ENCODE assay signal across 1 cellular context in the genomic region with DNA sequence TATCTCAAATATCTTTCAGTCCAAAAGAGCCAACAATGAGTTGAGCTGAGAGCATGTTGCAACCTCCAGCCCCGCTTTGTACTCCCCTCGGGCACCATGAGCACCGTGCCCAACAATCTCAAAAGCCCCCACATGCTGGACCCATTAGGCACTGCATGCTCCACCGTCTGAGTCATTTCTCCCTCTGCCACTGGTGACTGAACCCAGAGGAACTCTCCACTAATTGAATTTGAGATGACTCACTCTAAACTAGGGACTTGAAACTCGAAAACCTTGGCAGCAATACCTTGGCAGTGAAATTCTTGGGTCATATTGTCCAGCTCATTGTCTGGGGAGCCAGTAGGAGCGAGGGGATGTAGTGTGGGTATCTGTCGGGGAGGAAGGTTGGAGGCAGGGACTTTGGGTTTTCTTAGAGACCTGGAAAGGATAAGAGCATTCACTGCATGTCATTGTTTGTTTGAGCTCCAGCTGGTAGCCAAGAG.
TF ChIP-seq lines count a peak whose summit lies in the region.

No MANE protein-coding gene starts in this region.

TF ChIP-seq in HEK293, 187 proteins besides CTCF, POLR2A, EP300 and RAD21 (continued from another document and continues in another):
- peak; percentile 50; the same call in 1 of the 2 replicates for TF ChIP-seq GLIS2 (tag by site-specific recombination; IDR thresholded peaks at IDR 0.05)
- TF ChIP-seq SCRT2 (tag by site-specific recombination; IDR thresholded peaks at IDR 0.05) = peak; percentile 31; the same call in 1 of the 2 replicates
- no peak for TF ChIP-seq HOXD13 (CRISPR knock-in tag; IDR thresholded peaks at IDR 0.05; ENCODE audit: borderline replicate concordance)
- no peak for TF ChIP-seq ZNF707 (tag by site-specific recombination; IDR thresholded peaks at IDR 0.05)
- no peak for TF ChIP-seq ZNF2 (tag by site-specific recombination; IDR thresholded peaks at IDR 0.05)
- TF ChIP-seq EGR2 (tag by site-specific recombination; IDR thresholded peaks at IDR 0.05; ENCODE audit: low read depth) = no peak
- TF ChIP-seq, protein P1, sequence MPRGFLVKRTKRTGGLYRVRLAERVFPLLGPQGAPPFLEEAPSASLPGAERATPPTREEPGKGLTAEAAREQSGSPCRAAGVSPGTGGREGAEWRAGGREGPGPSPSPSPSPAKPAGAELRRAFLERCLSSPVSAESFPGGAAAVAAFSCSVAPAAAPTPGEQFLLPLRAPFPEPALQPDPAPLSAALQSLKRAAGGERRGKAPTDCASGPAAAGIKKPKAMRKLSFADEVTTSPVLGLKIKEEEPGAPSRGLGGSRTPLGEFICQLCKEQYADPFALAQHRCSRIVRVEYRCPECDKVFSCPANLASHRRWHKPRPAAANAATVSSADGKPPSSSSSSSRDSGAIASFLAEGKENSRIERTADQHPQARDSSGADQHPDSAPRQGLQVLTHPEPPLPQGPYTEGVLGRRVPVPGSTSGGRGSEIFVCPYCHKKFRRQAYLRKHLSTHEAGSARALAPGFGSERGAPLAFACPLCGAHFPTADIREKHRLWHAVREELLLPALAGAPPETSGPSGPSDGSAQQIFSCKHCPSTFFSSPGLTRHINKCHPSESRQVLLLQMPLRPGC (tag by site-specific recombination; IDR thresholded peaks at IDR 0.05) = peak; percentile 62; the same call in 1 of the 2 replicates
- TF ChIP-seq ZNF501 (tag by site-specific recombination; IDR thresholded peaks at IDR 0.05) = no peak
- peak; percentile 77 for TF ChIP-seq ZNF366 (tag by site-specific recombination; conservative IDR thresholded peaks at IDR 0.05)
- no peak for TF ChIP-seq REPIN1 (tag by site-specific recombination; IDR thresholded peaks at IDR 0.05; ENCODE audit: low read depth)
- TF ChIP-seq ZNF610 (tag by site-specific recombination; IDR thresholded peaks at IDR 0.05; ENCODE audit: borderline replicate concordance) = no peak
- TF ChIP-seq, protein P2, sequence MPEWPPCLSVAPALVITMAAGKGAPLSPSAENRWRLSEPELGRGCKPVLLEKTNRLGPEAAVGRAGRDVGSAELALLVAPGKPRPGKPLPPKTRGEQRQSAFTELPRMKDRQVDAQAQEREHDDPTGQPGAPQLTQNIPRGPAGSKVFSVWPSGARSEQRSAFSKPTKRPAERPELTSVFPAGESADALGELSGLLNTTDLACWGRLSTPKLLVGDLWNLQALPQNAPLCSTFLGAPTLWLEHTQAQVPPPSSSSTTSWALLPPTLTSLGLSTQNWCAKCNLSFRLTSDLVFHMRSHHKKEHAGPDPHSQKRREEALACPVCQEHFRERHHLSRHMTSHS (tag by site-specific recombination; IDR thresholded peaks at IDR 0.05) = no peak
- peak; percentile 92 for TF ChIP-seq ZNF660 (tag by site-specific recombination; IDR thresholded peaks at IDR 0.05)
- TF ChIP-seq ZFP3 (tag by site-specific recombination; IDR thresholded peaks at IDR 0.05; ENCODE audit: low read depth) = no peak
- TF ChIP-seq KLF16 (tag by site-specific recombination; IDR thresholded peaks at IDR 0.05) = no peak
- TF ChIP-seq KLF7 (tag by site-specific recombination; IDR thresholded peaks at IDR 0.05; ENCODE audit: borderline replicate concordance) = no peak
- TF ChIP-seq TRIM28 (IDR thresholded peaks at IDR 0.05; ENCODE audit: borderline replicate concordance, low read length) = no peak
- TF ChIP-seq, protein P3, sequence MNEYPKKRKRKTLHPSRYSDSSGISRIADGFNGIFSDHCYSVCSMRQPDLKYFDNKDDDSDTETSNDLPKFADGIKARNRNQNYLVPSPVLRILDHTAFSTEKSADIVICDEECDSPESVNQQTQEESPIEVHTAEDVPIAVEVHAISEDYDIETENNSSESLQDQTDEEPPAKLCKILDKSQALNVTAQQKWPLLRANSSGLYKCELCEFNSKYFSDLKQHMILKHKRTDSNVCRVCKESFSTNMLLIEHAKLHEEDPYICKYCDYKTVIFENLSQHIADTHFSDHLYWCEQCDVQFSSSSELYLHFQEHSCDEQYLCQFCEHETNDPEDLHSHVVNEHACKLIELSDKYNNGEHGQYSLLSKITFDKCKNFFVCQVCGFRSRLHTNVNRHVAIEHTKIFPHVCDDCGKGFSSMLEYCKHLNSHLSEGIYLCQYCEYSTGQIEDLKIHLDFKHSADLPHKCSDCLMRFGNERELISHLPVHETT (tag by site-specific recombination; IDR thresholded peaks at IDR 0.05) = 0 out of 2 replicates have a peak, but pooled peaks have one; percentile 58
- no peak for TF ChIP-seq ZBTB7A (tag by site-specific recombination; IDR thresholded peaks at IDR 0.05; ENCODE audit: low read depth)
- TF ChIP-seq, protein P4, sequence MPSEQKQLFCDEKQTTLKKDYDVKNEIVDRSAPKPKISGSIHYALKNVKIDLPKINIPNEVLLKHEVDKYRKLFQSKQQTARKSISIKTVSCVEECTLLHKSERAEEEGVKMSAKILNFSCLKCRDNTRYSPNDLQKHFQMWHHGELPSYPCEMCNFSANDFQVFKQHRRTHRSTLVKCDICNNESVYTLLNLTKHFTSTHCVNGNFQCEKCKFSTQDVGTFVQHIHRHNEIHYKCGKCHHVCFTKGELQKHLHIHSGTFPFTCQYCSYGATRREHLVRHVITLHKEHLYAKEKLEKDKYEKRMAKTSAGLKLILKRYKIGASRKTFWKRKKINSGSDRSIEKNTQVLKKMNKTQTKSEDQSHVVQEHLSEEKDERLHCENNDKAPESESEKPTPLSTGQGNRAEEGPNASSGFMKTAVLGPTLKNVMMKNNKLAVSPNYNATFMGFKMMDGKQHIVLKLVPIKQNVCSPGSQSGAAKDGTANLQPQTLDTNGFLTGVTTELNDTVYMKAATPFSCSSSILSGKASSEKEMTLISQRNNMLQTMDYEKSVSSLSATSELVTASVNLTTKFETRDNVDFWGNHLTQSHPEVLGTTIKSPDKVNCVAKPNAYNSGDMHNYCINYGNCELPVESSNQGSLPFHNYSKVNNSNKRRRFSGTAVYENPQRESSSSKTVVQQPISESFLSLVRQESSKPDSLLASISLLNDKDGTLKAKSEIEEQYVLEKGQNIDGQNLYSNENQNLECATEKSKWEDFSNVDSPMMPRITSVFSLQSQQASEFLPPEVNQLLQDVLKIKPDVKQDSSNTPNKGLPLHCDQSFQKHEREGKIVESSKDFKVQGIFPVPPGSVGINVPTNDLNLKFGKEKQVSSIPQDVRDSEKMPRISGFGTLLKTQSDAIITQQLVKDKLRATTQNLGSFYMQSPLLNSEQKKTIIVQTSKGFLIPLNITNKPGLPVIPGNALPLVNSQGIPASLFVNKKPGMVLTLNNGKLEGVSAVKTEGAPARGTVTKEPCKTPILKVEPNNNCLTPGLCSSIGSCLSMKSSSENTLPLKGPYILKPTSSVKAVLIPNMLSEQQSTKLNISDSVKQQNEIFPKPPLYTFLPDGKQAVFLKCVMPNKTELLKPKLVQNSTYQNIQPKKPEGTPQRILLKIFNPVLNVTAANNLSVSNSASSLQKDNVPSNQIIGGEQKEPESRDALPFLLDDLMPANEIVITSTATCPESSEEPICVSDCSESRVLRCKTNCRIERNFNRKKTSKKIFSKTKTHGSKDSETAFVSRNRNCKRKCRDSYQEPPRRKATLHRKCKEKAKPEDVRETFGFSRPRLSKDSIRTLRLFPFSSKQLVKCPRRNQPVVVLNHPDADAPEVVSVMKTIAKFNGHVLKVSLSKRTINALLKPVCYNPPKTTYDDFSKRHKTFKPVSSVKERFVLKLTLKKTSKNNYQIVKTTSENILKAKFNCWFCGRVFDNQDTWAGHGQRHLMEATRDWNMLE (tag by site-specific recombination; conservative IDR thresholded peaks at IDR 0.05; ENCODE audit: low read depth) = peak; percentile 49; the same call in 1 of the 2 replicates
- no peak for TF ChIP-seq ZNF48 (tag by site-specific recombination; IDR thresholded peaks at IDR 0.05)
- no peak for TF ChIP-seq GLI4 (tag by site-specific recombination; IDR thresholded peaks at IDR 0.05)
- no peak for TF ChIP-seq ZNF658 (tag by site-specific recombination; IDR thresholded peaks at IDR 0.05)
- TF ChIP-seq ZNF274 (IDR thresholded peaks at IDR 0.05; ENCODE audit: low read length) = no peak
- TF ChIP-seq ZNF274 (tag by site-specific recombination; IDR thresholded peaks at IDR 0.05; ENCODE audit: borderline replicate concordance) = no peak
- no peak for TF ChIP-seq ZNF792 (tag by site-specific recombination; IDR thresholded peaks at IDR 0.05)
- TF ChIP-seq ZNF776 (tag by site-specific recombination; IDR thresholded peaks at IDR 0.05; ENCODE audit: borderline replicate concordance) = no peak
- TF ChIP-seq KLF10 (tag by site-specific recombination; IDR thresholded peaks at IDR 0.05) = no peak
- TF ChIP-seq ZNF843 (tag by site-specific recombination; IDR thresholded peaks at IDR 0.05) = no peak; the same call in 1 of the 2 replicates
- TF ChIP-seq ZNF184 (tag by site-specific recombination; IDR thresholded peaks at IDR 0.05) = peak; percentile 72
- TF ChIP-seq, protein P5, sequence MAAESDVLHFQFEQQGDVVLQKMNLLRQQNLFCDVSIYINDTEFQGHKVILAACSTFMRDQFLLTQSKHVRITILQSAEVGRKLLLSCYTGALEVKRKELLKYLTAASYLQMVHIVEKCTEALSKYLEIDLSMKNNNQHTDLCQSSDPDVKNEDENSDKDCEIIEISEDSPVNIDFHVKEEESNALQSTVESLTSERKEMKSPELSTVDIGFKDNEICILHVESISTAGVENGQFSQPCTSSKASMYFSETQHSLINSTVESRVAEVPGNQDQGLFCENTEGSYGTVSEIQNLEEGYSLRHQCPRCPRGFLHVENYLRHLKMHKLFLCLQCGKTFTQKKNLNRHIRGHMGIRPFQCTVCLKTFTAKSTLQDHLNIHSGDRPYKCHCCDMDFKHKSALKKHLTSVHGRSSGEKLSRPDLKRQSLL (tag by site-specific recombination; IDR thresholded peaks at IDR 0.05) = no peak
- no peak for TF ChIP-seq ZNF768 (tag by site-specific recombination; IDR thresholded peaks at IDR 0.05)
- TF ChIP-seq, protein P6, sequence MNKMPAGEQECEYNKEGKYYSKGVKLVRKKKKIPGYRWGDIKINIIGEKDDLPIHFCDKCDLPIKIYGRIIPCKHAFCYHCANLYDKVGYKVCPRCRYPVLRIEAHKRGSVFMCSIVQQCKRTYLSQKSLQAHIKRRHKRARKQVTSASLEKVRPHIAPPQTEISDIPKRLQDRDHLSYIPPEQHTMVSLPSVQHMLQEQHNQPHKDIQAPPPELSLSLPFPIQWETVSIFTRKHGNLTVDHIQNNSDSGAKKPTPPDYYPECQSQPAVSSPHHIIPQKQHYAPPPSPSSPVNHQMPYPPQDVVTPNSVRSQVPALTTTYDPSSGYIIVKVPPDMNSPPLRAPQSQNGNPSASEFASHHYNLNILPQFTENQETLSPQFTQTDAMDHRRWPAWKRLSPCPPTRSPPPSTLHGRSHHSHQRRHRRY (tag by site-specific recombination; IDR thresholded peaks at IDR 0.05) = no peak
- no peak for TF ChIP-seq ZNF549 (tag by site-specific recombination; IDR thresholded peaks at IDR 0.05)
- TF ChIP-seq SETDB1 (IDR thresholded peaks at IDR 0.05; ENCODE audit: insufficient read length, low read length) = no peak
- TF ChIP-seq, protein P7, sequence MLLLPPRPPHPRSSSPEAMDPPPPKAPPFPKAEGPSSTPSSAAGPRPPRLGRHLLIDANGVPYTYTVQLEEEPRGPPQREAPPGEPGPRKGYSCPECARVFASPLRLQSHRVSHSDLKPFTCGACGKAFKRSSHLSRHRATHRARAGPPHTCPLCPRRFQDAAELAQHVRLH (tag by site-specific recombination; IDR thresholded peaks at IDR 0.05) = no peak
- no peak for TF ChIP-seq ZNF350 (tag by site-specific recombination; IDR thresholded peaks at IDR 0.05)
- no peak for TF ChIP-seq ZNF239 (tag by site-specific recombination; IDR thresholded peaks at IDR 0.05)
- no peak for TF ChIP-seq SCRT1 (tag by site-specific recombination; IDR thresholded peaks at IDR 0.05; ENCODE audit: borderline replicate concordance)
- no peak for TF ChIP-seq ZNF670 (tag by site-specific recombination; IDR thresholded peaks at IDR 0.05; ENCODE audit: low read depth)
- no peak for TF ChIP-seq ZXDB (tag by site-specific recombination; IDR thresholded peaks at IDR 0.05)
- TF ChIP-seq, protein P8, sequence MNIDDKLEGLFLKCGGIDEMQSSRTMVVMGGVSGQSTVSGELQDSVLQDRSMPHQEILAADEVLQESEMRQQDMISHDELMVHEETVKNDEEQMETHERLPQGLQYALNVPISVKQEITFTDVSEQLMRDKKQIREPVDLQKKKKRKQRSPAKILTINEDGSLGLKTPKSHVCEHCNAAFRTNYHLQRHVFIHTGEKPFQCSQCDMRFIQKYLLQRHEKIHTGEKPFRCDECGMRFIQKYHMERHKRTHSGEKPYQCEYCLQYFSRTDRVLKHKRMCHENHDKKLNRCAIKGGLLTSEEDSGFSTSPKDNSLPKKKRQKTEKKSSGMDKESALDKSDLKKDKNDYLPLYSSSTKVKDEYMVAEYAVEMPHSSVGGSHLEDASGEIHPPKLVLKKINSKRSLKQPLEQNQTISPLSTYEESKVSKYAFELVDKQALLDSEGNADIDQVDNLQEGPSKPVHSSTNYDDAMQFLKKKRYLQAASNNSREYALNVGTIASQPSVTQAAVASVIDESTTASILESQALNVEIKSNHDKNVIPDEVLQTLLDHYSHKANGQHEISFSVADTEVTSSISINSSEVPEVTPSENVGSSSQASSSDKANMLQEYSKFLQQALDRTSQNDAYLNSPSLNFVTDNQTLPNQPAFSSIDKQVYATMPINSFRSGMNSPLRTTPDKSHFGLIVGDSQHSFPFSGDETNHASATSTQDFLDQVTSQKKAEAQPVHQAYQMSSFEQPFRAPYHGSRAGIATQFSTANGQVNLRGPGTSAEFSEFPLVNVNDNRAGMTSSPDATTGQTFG (tag by site-specific recombination; IDR thresholded peaks at IDR 0.05; ENCODE audit: borderline replicate concordance) = no peak
- TF ChIP-seq, protein P9, sequence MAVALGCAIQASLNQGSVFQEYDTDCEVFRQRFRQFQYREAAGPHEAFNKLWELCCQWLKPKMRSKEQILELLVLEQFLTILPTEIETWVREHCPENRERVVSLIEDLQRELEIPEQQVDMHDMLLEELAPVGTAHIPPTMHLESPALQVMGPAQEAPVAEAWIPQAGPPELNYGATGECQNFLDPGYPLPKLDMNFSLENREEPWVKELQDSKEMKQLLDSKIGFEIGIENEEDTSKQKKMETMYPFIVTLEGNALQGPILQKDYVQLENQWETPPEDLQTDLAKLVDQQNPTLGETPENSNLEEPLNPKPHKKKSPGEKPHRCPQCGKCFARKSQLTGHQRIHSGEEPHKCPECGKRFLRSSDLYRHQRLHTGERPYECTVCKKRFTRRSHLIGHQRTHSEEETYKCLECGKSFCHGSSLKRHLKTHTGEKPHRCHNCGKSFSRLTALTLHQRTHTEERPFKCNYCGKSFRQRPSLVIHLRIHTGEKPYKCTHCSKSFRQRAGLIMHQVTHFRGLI (tag by site-specific recombination; IDR thresholded peaks at IDR 0.05) = peak; percentile 76; the same call in 1 of the 2 replicates
- TF ChIP-seq ZNF24 (tag by site-specific recombination; IDR thresholded peaks at IDR 0.05) = no peak; the same call in 1 of the 2 replicates
- no peak for TF ChIP-seq ZNF16 (tag by site-specific recombination; IDR thresholded peaks at IDR 0.05; ENCODE audit: low read depth)
- no peak for TF ChIP-seq ZNF791 (tag by site-specific recombination; IDR thresholded peaks at IDR 0.05)
- TF ChIP-seq YY2 (tag by site-specific recombination; IDR thresholded peaks at IDR 0.05) = no peak
